ENCODE assay signal across 10 cellular contexts in the genomic region with DNA sequence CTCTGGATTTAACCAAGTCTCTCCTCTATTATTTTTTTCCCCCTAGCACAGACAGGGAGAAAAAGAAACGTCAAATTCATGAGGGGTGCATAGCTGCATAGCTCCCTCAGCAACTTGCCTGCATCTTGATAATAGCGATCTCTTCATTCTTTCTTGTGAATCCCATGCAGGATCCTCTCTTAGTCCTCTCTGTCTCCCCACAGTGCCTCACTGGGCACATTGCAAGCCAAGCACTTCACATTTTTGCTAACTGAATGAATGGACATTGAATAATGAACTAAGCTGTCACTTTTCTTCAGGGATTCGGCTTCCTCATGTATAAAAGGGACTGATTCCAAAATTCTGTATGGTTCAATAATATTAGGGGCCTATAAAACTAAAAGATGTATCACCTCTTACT. TPM values are rescaled to one million over a fixed set of nuclear protein-coding genes. Genes with fewer than 3 reads are reported as not detected.
DNase-seq lines count a peak whose midpoint lies in the region; ATAC-seq, FAIRE-seq and TF ChIP-seq lines count a peak whose summit lies in the region.
"Had no signal": no experiment of that assay in that cellular context is flagged by ENCODE, and none has a peak within 500 bp of the region (broad histone marks: within the 10 kb centered on the region; RNA-seq: fewer than 3 reads in every experiment).

No MANE protein-coding gene starts in this region.

- H3K27ac ChIP-seq in RWPE2 (ENCODE audit: poor library complexity, severe bottlenecking) (no peak overlapping the region), sigmoid colon (no peak overlapping the region), small intestine (ENCODE audit: low read depth in 1 of 2, low read length in 1 of 2) (no peak overlapping the region)

- DNase-seq in NCI-H82 (lab: John Stamatoyannopoulos, UW) (peak; percentile 64), NCI-H82 treated with DMSO at 0.1 percent for 48 hours (lab: John Stamatoyannopoulos, UW; ENCODE audit: unreplicated experiment) (no peak), RWPE2 (ENCODE audit: low spot score) (no peak), globus pallidus (ENCODE audit: low spot score) (peak; percentile 47), sigmoid colon (no peak), small intestine (no peak)
- DNase-seq: CD4-positive, CD25-positive, alpha-beta regulatory T cell had no signal

- ATAC-seq in RWPE2 (ENCODE audit: low read depth) (peak; percentile 49; the same call in 1 of the 3 replicates), HG02588 (IDR thresholded peaks at IDR 0.05; ENCODE audit: unreplicated experiment) (no peak), GM19397 (IDR thresholded peaks at IDR 0.05; ENCODE audit: unreplicated experiment) (no peak)

- H3K36me3 ChIP-seq in RWPE2 (ENCODE audit: low read depth), result no peaks in the 10 kb centered on the region
- no peaks in the 10 kb centered on the region for H3K36me3 ChIP-seq in sigmoid colon
- no peaks in the 10 kb centered on the region for H3K36me3 ChIP-seq in small intestine (ENCODE audit: control insufficient read depth in 2 of 2, insufficient read depth in 2 of 2, low read length in 2 of 2)

- H3K4me1 ChIP-seq in RWPE2 (ENCODE audit: insufficient read depth, poor library complexity, severe bottlenecking) (no peaks in the 10 kb centered on the region), sigmoid colon (peaks cover 0 to 25% (median 4%) of the 10 kb centered on the region in 4 donors), small intestine (ENCODE audit: control insufficient read depth in 2 of 2, insufficient read depth in 1 of 2, low read depth in 1 of 2, low read length in 1 of 2) (peaks cover 0 to 2% of the 10 kb centered on the region in 2 donors)

- WGBS in sigmoid colon, 2 donors, result 33 to 42% methylated on average over 3 of the region's 3 CpGs
- 32 to 69% (median 66%) methylated on average over 3 of the region's 3 CpGs for WGBS in small intestine, 3 donors

- H3K27me3 ChIP-seq in RWPE2 (ENCODE audit: insufficient read depth, poor library complexity, severe bottlenecking) (peaks cover 66% of the 10 kb centered on the region), sigmoid colon (peaks cover 0 to 14% (median 0%) of the 10 kb centered on the region in 3 donors), small intestine (ENCODE audit: control insufficient read depth in 2 of 2, insufficient read depth in 2 of 2, low read length in 2 of 2) (no peaks in the 10 kb centered on the region)

- H3K9me3 ChIP-seq in RWPE2 (ENCODE audit: severe bottlenecking) (no peaks in the 10 kb centered on the region), sigmoid colon (no peaks in the 10 kb centered on the region), small intestine (ENCODE audit: control insufficient read depth, low read depth) (no peaks in the 10 kb centered on the region)

- TF ChIP-seq EP300 in sigmoid colon (IDR thresholded peaks at IDR 0.05), result no peak

- H3K4me3 ChIP-seq in RWPE2 (ENCODE audit: severe bottlenecking), result no peak overlapping the region
- H3K4me3 ChIP-seq in sigmoid colon, result no peak overlapping the region
- H3K4me3 ChIP-seq in small intestine (ENCODE audit: low read depth in 1 of 2, low read length in 2 of 2), result no peak overlapping the region
- H3K4me3 ChIP-seq: lung had no signal

- no peak for FAIRE-seq in small intestine (lab: Jason Lieb, UNC)

- TF ChIP-seq POLR2A in sigmoid colon (IDR thresholded peaks at IDR 0.05), result no peak

- intact Hi-C loops in sigmoid colon (cut with DNase I), result loop anchor here (2.0 to 5.0 kb wide), 2 partner anchors 81 to 122 kb away; no protein-coding TSS in a partner anchor

- TF ChIP-seq CTCF in RWPE2 (IDR thresholded peaks at IDR 0.05; ENCODE audit: poor library complexity, severe bottlenecking), result peak; percentile 15
- peak in 3 of 4 experiments; percentile 35 to 73 (median 62) for TF ChIP-seq CTCF in sigmoid colon (IDR thresholded peaks at IDR 0.05)

RNA-seq across cellular contexts. Expression of gene EPB41L3, which starts 2.9 kb away (rescaled TPM):
- total RNA-seq in sigmoid colon, result 100 to 1,000 TPM in 2 of 4 donors, 10 to 100 TPM in 2; 52.4 to 156 (median 101) TPM
- 10 to 100 TPM; 26.1 to 78.8 (median 43.8) TPM for polyA plus RNA-seq in sigmoid colon
- polyA plus RNA-seq in small intestine, result 100 to 1,000 TPM in 2 of 3 donors, 10 to 100 TPM in 1; 52.8 to 167 (median 108) TPM
- polyA plus RNA-seq: CD4-positive, CD25-positive, alpha-beta regulatory T cell had no signal

Comparison
In these comparisons a context has a peak if more than half of its experiments do, and no peak if none do; other contexts are left out.
1. DNase-seq: peak in NCI-H82 (single experiment) and globus pallidus (single experiment); none in NCI-H82 treated with DMSO at 0.1 percent for 48 hours (single experiment), RWPE2 (single experiment), sigmoid colon (single experiment) and small intestine (single experiment).